In genomic region chr17:70127221-70127873, GRCh38 we compare ENCODE assay signal across 27 cellular contexts. TPM values are rescaled to one million over a fixed set of nuclear protein-coding genes. Genes with fewer than 3 reads are reported as not detected.
DNase-seq lines count a peak whose midpoint lies in the region; TF ChIP-seq lines count a peak whose summit lies in the region.
"Had no signal": no experiment of that assay in that cellular context is flagged by ENCODE, and none has a peak within 500 bp of the region (broad histone marks: within the 10 kb centered on the region; RNA-seq: fewer than 3 reads in every experiment).

No MANE protein-coding gene starts in this region.

- intact Hi-C loops in cardiac septum (cut with DNase I), result no loop called here
- intact Hi-C loops in colonic mucosa (cut with DNase I), result no loop called here

- H4K20me1 ChIP-seq in Karpas-422 (ENCODE audit: insufficient read depth, low read depth, low read length), result no peaks in the 10 kb centered on the region
- no peaks in the 10 kb centered on the region for H4K20me1 ChIP-seq in osteoblast (ENCODE audit: insufficient read depth, low read length)
- H4K20me1 ChIP-seq: BLaER1 treated with 17β-estradiol and CSF1 and Interleukin-3, amounts not matched to agents 10 nM and 100 nM had no signal

- H3K9ac ChIP-seq in Karpas-422 (ENCODE audit: low read length), result no peak overlapping the region
- H3K9ac ChIP-seq in colonic mucosa (ENCODE audit: low read depth in 2 of 2, low read length in 2 of 2), result no peak overlapping the region
- H3K9ac ChIP-seq: BLaER1 treated with 17β-estradiol and CSF1 and Interleukin-3, amounts not matched to agents 10 nM and 100 nM; GM23248; KMS-11 had no signal

- H3K4me2 ChIP-seq in Karpas-422 (ENCODE audit: low read depth, low read length, poor library complexity, severe bottlenecking) (no peak overlapping the region), osteoblast (ENCODE audit: insufficient read depth, low read length) (no peak overlapping the region)
- H3K4me2 ChIP-seq: A549; BLaER1 treated with 17β-estradiol and CSF1 and Interleukin-3, amounts not matched to agents 10 nM and 100 nM; KMS-11 had no signal

- H3K27me3 ChIP-seq in Karpas-422 (ENCODE audit: low read length) (no peaks in the 10 kb centered on the region), osteoblast (ENCODE audit: insufficient read depth, low read length) (no peaks in the 10 kb centered on the region), colonic mucosa (no peaks in the 10 kb centered on the region)
- H3K27me3 ChIP-seq: BLaER1 treated with 17β-estradiol and CSF1 and Interleukin-3, amounts not matched to agents 10 nM and 100 nM; SJCRH30 had no signal

- H3K4me3 ChIP-seq in Karpas-422 (ENCODE audit: low read length), result no peak overlapping the region
- no peak overlapping the region for H3K4me3 ChIP-seq in osteoblast (ENCODE audit: insufficient read depth, low read length)
- H3K4me3 ChIP-seq in colonic mucosa, result no peak overlapping the region
- H3K4me3 ChIP-seq: A549, GM23248, SJCRH30 had no signal

- H3K27ac Mint-ChIP-seq in glutamatergic neuron (ENCODE audit: unreplicated experiment), result peak overlapping the region; percentile 4
- H3K27ac Mint-ChIP-seq: CD4-positive, alpha-beta T cell; HFFc6 had no signal

- H3K9me2 ChIP-seq in Karpas-422 (replicated peaks; ENCODE audit: insufficient read depth, low read length), result no peaks in the 10 kb centered on the region

- H3K79me2 ChIP-seq in Karpas-422 (ENCODE audit: low read length) (no peaks in the 10 kb centered on the region), osteoblast (ENCODE audit: insufficient read depth, low read length) (no peaks in the 10 kb centered on the region)

- no peak overlapping the region for H3K4me3 Mint-ChIP-seq in glutamatergic neuron (ENCODE audit: unreplicated experiment)
- H3K4me3 Mint-ChIP-seq: CD4-positive, alpha-beta T cell; H9; HFFc6 had no signal

- H3K4me1 ChIP-seq in Karpas-422 (ENCODE audit: low read length), result peaks cover 21% of the 10 kb centered on the region
- H3K4me1 ChIP-seq in osteoblast (ENCODE audit: insufficient read depth, low read length), result no peaks in the 10 kb centered on the region
- H3K4me1 ChIP-seq in colonic mucosa, result no peaks in the 10 kb centered on the region
- H3K4me1 ChIP-seq: SJCRH30 had no signal

- no peaks in the 10 kb centered on the region for H3K9me3 Mint-ChIP-seq in glutamatergic neuron (ENCODE audit: unreplicated experiment)
- H3K9me3 Mint-ChIP-seq: CD4-positive, alpha-beta T cell; HFFc6 had no signal

- H3K36me3 Mint-ChIP-seq in glutamatergic neuron (ENCODE audit: unreplicated experiment), result peaks cover 7% of the 10 kb centered on the region

- peaks cover 12% of the 10 kb centered on the region for H3K4me1 Mint-ChIP-seq in glutamatergic neuron (ENCODE audit: low read depth, unreplicated experiment)

- H2AFZ ChIP-seq in Karpas-422 (ENCODE audit: low read length) (peak overlapping the region; percentile 69; the same call in 1 of the 2 replicates), osteoblast (ENCODE audit: low read length) (no peak overlapping the region)
- H2AFZ ChIP-seq: GM23248 had no signal

- no peak for DNase-seq in Karpas-422
- DNase-seq in glutamatergic neuron, result no peak
- peak; percentile 62 for DNase-seq in osteoblast (ENCODE audit: insufficient read length, low spot score, missing footprints)
- DNase-seq in cardiac septum (ENCODE audit: low spot score), result no peak
- DNase-seq in MV-4-11 (lab: John Stamatoyannopoulos, UW), result no peak
- DNase-seq in kidney glomerular epithelial cell (lab: John Stamatoyannopoulos, UW), result no peak
- DNase-seq in colonic mucosa, result no peak
- DNase-seq: AML-193; CD4-positive, alpha-beta T cell; GM23248; H9; HFFc6; IMR-90; NCI-H1092 treated with DMSO at 0.1 percent for 48 hours; NCI-H1436; NCI-H187; NCI-H2171 treated with DMSO at 0.1 percent for 48 hours; NCI-H345; NCI-H510A treated with DMSO at 0.1 percent for 48 hours; NCI-H774; SJCRH30 had no signal

- H3K27me3 Mint-ChIP-seq in glutamatergic neuron (ENCODE audit: unreplicated experiment), result no peaks in the 10 kb centered on the region
- H3K27me3 Mint-ChIP-seq: CD4-positive, alpha-beta T cell had no signal

- TF ChIP-seq CTCF in VCaP (conservative IDR thresholded peaks at IDR 0.05) (no peak), glutamatergic neuron (IDR thresholded peaks at IDR 0.05; ENCODE audit: partially characterized antibody, unreplicated experiment) (no peak), osteoblast (IDR thresholded peaks at IDR 0.05; ENCODE audit: extremely low read depth, low read depth, low read length) (no peak), colonic mucosa (IDR thresholded peaks at IDR 0.05) (no peak)

- H3K36me3 ChIP-seq in Karpas-422 (ENCODE audit: insufficient read depth, low read length) (no peaks in the 10 kb centered on the region), osteoblast (ENCODE audit: insufficient read depth, low read length) (no peaks in the 10 kb centered on the region), colonic mucosa (no peaks in the 10 kb centered on the region)
- H3K36me3 ChIP-seq: SJCRH30 had no signal

- H3K27ac ChIP-seq in Karpas-422 (ENCODE audit: low read length) (no peak overlapping the region), VCaP (peak overlapping the region; percentile 22; the same call in 1 of the 2 replicates), osteoblast (ENCODE audit: low read depth, low read length) (no peak overlapping the region), colonic mucosa (no peak overlapping the region)
- H3K27ac ChIP-seq: A549; BLaER1 treated with 17β-estradiol and CSF1 and Interleukin-3, amounts not matched to agents 10 nM and 100 nM; GM23248; KMS-11; SJCRH30 had no signal

- H3K9me3 ChIP-seq in Karpas-422 (ENCODE audit: low read length), result no peaks in the 10 kb centered on the region
- H3K9me3 ChIP-seq in osteoblast (ENCODE audit: low read depth, low read length), result no peaks in the 10 kb centered on the region
- H3K9me3 ChIP-seq in colonic mucosa, result no peaks in the 10 kb centered on the region
- H3K9me3 ChIP-seq: A549, SJCRH30 had no signal

RNA-seq across cellular contexts. Expression of gene KCNJ2, which starts 42.0 kb away (rescaled TPM):
- total RNA-seq in Karpas-422 (2014; rRNA removed; shearing (Covaris generic); ENCODE audit: low replicate concordance), result not detected in 2 replicates
- total RNA-seq in glutamatergic neuron (ENCODE audit: unreplicated experiment) (1.3 TPM), osteoblast (5.1 and 13.3 TPM in 2 replicates), cardiac septum (33.5 TPM), colonic mucosa (10 to 100 TPM in 1 of 2 donors, 1 to 10 TPM in 1; 7.4 to 18.2 TPM)
- total RNA-seq: CD4-positive, alpha-beta T cell had no signal

RNA-seq across cellular contexts. Expression of gene KCNJ16, which starts 52.3 kb away (rescaled TPM):
- total RNA-seq in Karpas-422 (2014; rRNA removed; shearing (Covaris generic); ENCODE audit: low replicate concordance), result not detected in 2 replicates
- total RNA-seq in glutamatergic neuron (ENCODE audit: unreplicated experiment) (0.27 TPM), osteoblast (not detected in 2 replicates), cardiac septum (not detected), colonic mucosa (under 1 TPM; 0.20 to 0.35 TPM)
- total RNA-seq: CD4-positive, alpha-beta T cell; GM23248; H9; HFFc6; IMR-90; Right ventricle myocardium inferior; RPMI7951; SJCRH30 had no signal
